8 cellular contexts compared by ENCODE assay signal in genomic region chr5:72015103-72015548, GRCh38.
A peak's percentile ranks its signal among the peaks of the same experiment; 100 is the strongest.
DNase-seq lines count a peak whose midpoint lies in the region; ATAC-seq and TF ChIP-seq lines count a peak whose summit lies in the region.

No MANE protein-coding gene starts in this region.

- H3K4me1 Mint-ChIP-seq in stimulated activated naive CD8-positive, alpha-beta T cell treated with anti-CD3 and anti-CD28 coated beads, Interleukin-15, amount 100 ng/mL, for 72 hours: no peaks in the 10 kb centered on the region

- no peak for TF ChIP-seq CTCF in GM20000 (IDR thresholded peaks at IDR 0.05; ENCODE audit: extremely low read depth, missing control alignments)

- no peak overlapping the region for H3K4me3 Mint-ChIP-seq in stimulated activated naive CD8-positive, alpha-beta T cell treated with anti-CD3 and anti-CD28 coated beads, Interleukin-15, amount 100 ng/mL, for 72 hours

- H3K27me3 Mint-ChIP-seq in stimulated activated naive CD8-positive, alpha-beta T cell treated with anti-CD3 and anti-CD28 coated beads, Interleukin-15, amount 100 ng/mL, for 72 hours: peaks cover 48% of the 10 kb centered on the region

- no peak for ATAC-seq in stimulated activated naive CD8-positive, alpha-beta T cell treated with anti-CD3 and anti-CD28 coated beads, Interleukin-15, amount 100 ng/mL, for 72 hours
- ATAC-seq in GM19324 (IDR thresholded peaks at IDR 0.05; ENCODE audit: low FRiP score, unreplicated experiment) (no peak), HG03469 (IDR thresholded peaks at IDR 0.05; ENCODE audit: unreplicated experiment) (no peak)

- H3K27ac Mint-ChIP-seq in stimulated activated naive CD8-positive, alpha-beta T cell treated with anti-CD3 and anti-CD28 coated beads, Interleukin-15, amount 100 ng/mL, for 72 hours: no peak overlapping the region

- peak; percentile 99 for DNase-seq in H4 (ENCODE audit: low spot score)
- peak; percentile 65 for DNase-seq in NCI-H2227 (lab: John Stamatoyannopoulos, UW; ENCODE audit: unreplicated experiment)
- peak; percentile 84 for DNase-seq in cerebellar cortex (ENCODE audit: low spot score)
- DNase-seq in non-pigmented ciliary epithelial cell (ENCODE audit: low read depth): peak; percentile 27
- DNase-seq in GM20000 (ENCODE audit: low spot score): no peak
- DNase-seq in stimulated activated naive CD8-positive, alpha-beta T cell treated with anti-CD3 and anti-CD28 coated beads, Interleukin-15, amount 100 ng/mL, for 72 hours: no peak

- no peaks in the 10 kb centered on the region for H3K9me3 Mint-ChIP-seq in stimulated activated naive CD8-positive, alpha-beta T cell treated with anti-CD3 and anti-CD28 coated beads, Interleukin-15, amount 100 ng/mL, for 72 hours

Comparison
In these comparisons a context has a peak if more than half of its experiments do, and no peak if none do; other contexts are left out.
1. DNase-seq: peak in H4 (single experiment), NCI-H2227 (single experiment), cerebellar cortex (single experiment) and non-pigmented ciliary epithelial cell (single experiment); none in GM20000 (single experiment) and stimulated activated naive CD8-positive, alpha-beta T cell treated with anti-CD3 and anti-CD28 coated beads, Interleukin-15, amount 100 ng/mL, for 72 hours (0 of 2).